Comparison of ENCODE assay signal across 1 cellular context in the genomic region with DNA sequence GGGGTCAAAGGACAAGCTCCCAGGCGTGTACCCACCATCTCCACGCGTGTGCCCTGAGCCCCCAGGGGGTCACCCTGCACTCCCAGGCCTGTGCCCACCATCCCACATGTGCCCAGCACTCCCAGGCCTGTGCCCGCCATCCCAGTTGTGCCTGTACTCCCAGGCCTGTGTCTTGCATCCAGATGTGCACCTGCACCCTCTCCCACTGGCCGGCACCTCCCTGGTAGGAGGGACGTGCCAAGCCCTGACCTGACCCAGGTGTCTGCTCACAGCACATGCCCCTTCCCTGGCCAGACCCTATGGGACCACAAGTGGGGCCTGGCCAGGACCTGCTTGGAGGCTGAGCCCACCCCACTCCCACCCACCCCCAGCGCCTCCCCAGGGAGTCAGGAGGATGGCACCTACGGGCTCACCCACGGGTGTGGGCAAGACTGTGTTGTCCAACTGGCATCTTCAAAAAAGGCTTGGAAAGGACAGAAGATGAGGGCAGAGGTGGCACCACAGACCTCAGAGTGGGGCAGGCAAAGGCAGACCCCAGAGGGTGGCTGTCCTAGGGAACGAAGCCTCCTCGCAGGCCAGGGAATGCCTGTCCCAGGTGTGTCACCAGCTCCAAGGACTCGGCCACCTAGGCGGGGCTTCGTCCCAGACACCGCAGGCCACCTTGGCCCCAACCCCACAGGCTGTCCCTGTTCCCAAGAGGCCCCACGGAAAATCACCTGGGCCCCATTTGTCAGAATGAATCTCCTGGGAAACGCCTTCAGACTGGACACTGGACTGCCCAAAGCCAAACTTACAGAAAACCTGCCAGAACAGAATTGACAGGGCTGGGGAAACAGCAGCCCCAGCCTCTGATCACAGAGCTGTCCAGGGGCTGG. TPM values are rescaled to one million over a fixed set of nuclear protein-coding genes. Genes with fewer than 3 reads are reported as not detected.
"Had no signal": no experiment of that assay in that cellular context is flagged by ENCODE, and none has a peak within 500 bp of the region (broad histone marks: within the 10 kb centered on the region; RNA-seq: fewer than 3 reads in every experiment).

No MANE protein-coding gene starts in this region.

RNA-seq across cellular contexts. Expression of gene TPPP, which starts 11.6 kb away (rescaled TPM):
- total RNA-seq: smooth muscle cell had no signal
- polyA plus RNA-seq: smooth muscle cell had no signal
